19 cellular contexts compared by ENCODE assay signal in the genomic region with DNA sequence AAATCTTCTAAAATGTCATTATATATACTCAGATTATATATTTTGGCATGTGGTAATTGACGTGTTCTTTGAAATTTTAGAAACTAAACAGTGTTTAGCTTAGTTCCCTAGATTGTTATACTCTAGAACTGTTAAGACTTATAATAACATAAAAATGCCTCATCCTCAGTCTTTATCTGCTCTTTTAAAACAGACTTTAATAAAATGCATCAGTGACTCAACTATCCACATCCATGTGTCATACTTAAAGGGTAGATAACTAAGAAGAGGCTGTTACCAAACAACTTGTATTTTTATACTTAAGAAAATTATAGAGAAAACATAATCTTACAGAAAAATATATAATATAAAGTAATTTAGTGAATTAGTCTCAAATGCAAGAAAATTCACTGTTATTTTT.
"Had no signal": no experiment of that assay in that cellular context is flagged by ENCODE, and none has a peak within 500 bp of the region (broad histone marks: within the 10 kb centered on the region; RNA-seq: fewer than 3 reads in every experiment).

No MANE protein-coding gene starts in this region.

- ATAC-seq: pancreas had no signal

- H3K4me3 ChIP-seq: pancreas, sigmoid colon, tibial artery had no signal

- H3K27me3 Mint-ChIP-seq: activated CD4-positive, alpha-beta T cell treated with anti-CD3 and anti-CD28 coated beads, Interleukin-2, amount 10 ng/mL, durations not matched to agents 7 days and 5 days; effector memory CD8-positive, alpha-beta T cell had no signal

- H3K4me3 Mint-ChIP-seq: activated CD4-positive, alpha-beta T cell treated with anti-CD3 and anti-CD28 coated beads, Interleukin-2, amount 10 ng/mL, durations not matched to agents 7 days and 5 days; activated naive CD8-positive, alpha-beta T cell treated with anti-CD3 and anti-CD28 coated beads for 36 hours; activated T-helper 1 cell treated with anti-CD3 and anti-CD28 coated beads, Interleukin-12 subunit alpha, Interleukin-12 subunit beta, Interleukin-2, Interleukin-4 antibody, amounts not matched to agents 30 ng/mL and 10 ng/mL and 1 ng/mL, durations not matched to agents 14 hours and 24 hours and 36 hours; effector memory CD8-positive, alpha-beta T cell; neural crest cell; stimulated activated effector memory CD8-positive, alpha-beta T cell treated with anti-CD3 and anti-CD28 coated beads, Interleukin-12 subunit alpha, Interleukin-12 subunit beta, amount 100 ng/mL, for 72 hours had no signal

- H3K4me1 Mint-ChIP-seq: neural crest cell had no signal

- H3K27ac Mint-ChIP-seq: activated CD4-positive, alpha-beta T cell treated with anti-CD3 and anti-CD28 coated beads, Interleukin-2, amount 10 ng/mL, durations not matched to agents 7 days and 5 days; activated naive CD8-positive, alpha-beta T cell treated with anti-CD3 and anti-CD28 coated beads for 36 hours; activated T-helper 1 cell treated with anti-CD3 and anti-CD28 coated beads, Interleukin-12 subunit alpha, Interleukin-12 subunit beta, Interleukin-2, Interleukin-4 antibody, amounts not matched to agents 30 ng/mL and 10 ng/mL and 1 ng/mL, durations not matched to agents 14 hours and 24 hours and 36 hours had no signal

- H3K4me1 ChIP-seq: tibial artery had no signal

- H3K27me3 ChIP-seq: pancreas, sigmoid colon, tibial artery had no signal

- H3K9me3 ChIP-seq: pancreas, sigmoid colon, tibial artery had no signal

- H3K9me3 Mint-ChIP-seq: activated CD4-positive, alpha-beta T cell treated with anti-CD3 and anti-CD28 coated beads, Interleukin-2, amount 10 ng/mL, durations not matched to agents 7 days and 5 days; activated naive CD8-positive, alpha-beta T cell treated with anti-CD3 and anti-CD28 coated beads for 36 hours; activated T-helper 1 cell treated with anti-CD3 and anti-CD28 coated beads, Interleukin-12 subunit alpha, Interleukin-12 subunit beta, Interleukin-2, Interleukin-4 antibody, amounts not matched to agents 30 ng/mL and 10 ng/mL and 1 ng/mL, durations not matched to agents 14 hours and 24 hours and 36 hours; effector memory CD8-positive, alpha-beta T cell; neural crest cell; stimulated activated effector memory CD8-positive, alpha-beta T cell treated with anti-CD3 and anti-CD28 coated beads, Interleukin-12 subunit alpha, Interleukin-12 subunit beta, amount 100 ng/mL, for 72 hours had no signal

- FAIRE-seq: bronchial epithelial cell, pancreas, urothelium cell line had no signal

- H3K27ac ChIP-seq: epithelial cell of prostate, pancreas, sigmoid colon, tibial artery had no signal

- DNase-seq: activated CD4-positive, alpha-beta T cell treated with anti-CD3 and anti-CD28 coated beads, Interleukin-2, amount 10 ng/mL, durations not matched to agents 7 days and 5 days; activated CD8-positive, alpha-beta memory T cell treated with anti-CD3 and anti-CD28 coated beads for 24 hours; activated naive CD8-positive, alpha-beta T cell treated with anti-CD3 and anti-CD28 coated beads for 36 hours; aorta; dermis blood vessel endothelial cell; effector memory CD8-positive, alpha-beta T cell; hippocampal formation; kidney glomerular epithelial cell; pancreas; sigmoid colon; stimulated activated CD4-positive, alpha-beta T cell treated with anti-CD3 and anti-CD28 coated beads, Interleukin-12 subunit alpha, Interleukin-12 subunit beta, amount 100 ng/mL, for 4 hours; SW 1271; tibial artery had no signal
